In the genomic region with DNA sequence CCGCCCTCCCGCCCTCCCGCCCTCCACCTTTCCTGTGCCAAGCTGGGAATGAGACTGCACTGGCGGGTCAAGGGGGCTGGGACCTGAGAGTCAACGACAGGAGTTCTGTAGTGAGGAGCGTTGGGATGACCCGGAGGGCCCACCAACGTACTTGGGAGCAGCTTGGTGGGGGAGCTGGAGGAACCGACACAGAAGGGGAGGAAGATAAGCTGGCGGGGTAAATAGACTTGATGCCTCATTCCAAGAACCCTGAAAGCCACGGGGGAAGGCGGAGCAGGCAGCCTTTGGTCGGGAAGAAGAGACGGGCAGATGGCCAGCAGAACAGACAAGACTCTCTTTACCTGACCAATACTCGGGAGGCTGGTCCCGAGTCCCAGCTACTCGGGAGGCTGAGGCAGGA, we compare ENCODE assay signal across 7 cellular contexts. TPM values are rescaled to one million over a fixed set of nuclear protein-coding genes. Genes with fewer than 3 reads are reported as not detected.
DNase-seq lines count a peak whose midpoint lies in the region; TF ChIP-seq lines count a peak whose summit lies in the region.

No MANE protein-coding gene starts in this region.

- 6% methylated on average over 14 of the region's 17 CpGs for whole genome bisulfite sequencing in hepatocyte (ENCODE audit: low lambda C conversion rate, missing lambda C conversion rate)

- CTCF ChIA-PET in activated CD4-positive, alpha-beta memory T cell treated with anti-CD3 and anti-CD28 coated beads, Interleukin-2, amount 10 ng/mL, durations not matched to agents 7 days and 5 days (lab: Charles Lee), result no interaction called here

- H3K27me3 ChIP-seq in hepatocyte, result peaks cover 19% of the 10 kb centered on the region

- no peak overlapping the region for H3K27ac Mint-ChIP-seq in activated CD4-positive, alpha-beta memory T cell treated with anti-CD3 and anti-CD28 coated beads, Interleukin-2, amount 10 ng/mL, durations not matched to agents 7 days and 5 days

- DNase-seq in HFF-Myc (ENCODE audit: extremely low read depth, low read depth), result no peak
- DNase-seq in activated CD4-positive, alpha-beta memory T cell treated with anti-CD3 and anti-CD28 coated beads, Interleukin-2, amount 10 ng/mL, durations not matched to agents 7 days and 5 days, result no peak
- no peak for DNase-seq in hepatocyte (ENCODE audit: low spot score)
- peak; percentile 31 for DNase-seq in stimulated activated CD8-positive, alpha-beta memory T cell treated with anti-CD3 and anti-CD28 coated beads, Interleukin-4, amount 100 ng/mL, for 48 hours
- no peak for DNase-seq in activated CD8-positive, alpha-beta memory T cell treated with anti-CD3 and anti-CD28 coated beads, Interleukin-2, amount 50 U/mL, for 48 hours
- no peak for DNase-seq in NCI-H128 (lab: John Stamatoyannopoulos, UW; ENCODE audit: unreplicated experiment)
- no peak for DNase-seq in DMS114 treated with DMSO at 0.1 percent for 48 hours (lab: John Stamatoyannopoulos, UW; ENCODE audit: unreplicated experiment)

- no peaks in the 10 kb centered on the region for H3K9me3 ChIP-seq in hepatocyte (ENCODE audit: low read depth)

- H3K79me2 ChIP-seq in hepatocyte, result no peaks in the 10 kb centered on the region

- H2AFZ ChIP-seq in hepatocyte, result peak overlapping the region; percentile 44

- no peaks in the 10 kb centered on the region for H3K9me2 ChIP-seq in hepatocyte (replicated peaks; ENCODE audit: insufficient read depth)

- TF ChIP-seq CTCF in HFF-Myc (IDR thresholded peaks at IDR 0.05; ENCODE audit: low read depth, low read length, missing control alignments) (no peak), hepatocyte (IDR thresholded peaks at IDR 0.05; ENCODE audit: poor library complexity) (no peak)

- no peaks in the 10 kb centered on the region for H3K36me3 ChIP-seq in hepatocyte (replicated peaks; ENCODE audit: insufficient read depth, low read depth)

- no peaks in the 10 kb centered on the region for H3K4me1 ChIP-seq in hepatocyte (ENCODE audit: insufficient read depth)

- peak overlapping the region; percentile 82 for H3K4me2 ChIP-seq in hepatocyte

- POLR2A ChIA-PET in activated CD4-positive, alpha-beta memory T cell treated with anti-CD3 and anti-CD28 coated beads, Interleukin-2, amount 10 ng/mL, durations not matched to agents 7 days and 5 days (lab: Charles Lee), result interaction anchor here (1.0 kb wide), 1 partner anchor 11 kb away, joined by 4 read pairs; no protein-coding TSS in a partner anchor

- H3K27me3 Mint-ChIP-seq in activated CD4-positive, alpha-beta memory T cell treated with anti-CD3 and anti-CD28 coated beads, Interleukin-2, amount 10 ng/mL, durations not matched to agents 7 days and 5 days, result peaks cover 45% of the 10 kb centered on the region

- H4K20me1 ChIP-seq in hepatocyte (ENCODE audit: insufficient read depth, poor library complexity, severe bottlenecking), result no peaks in the 10 kb centered on the region

- no peaks in the 10 kb centered on the region for H3K36me3 Mint-ChIP-seq in activated CD4-positive, alpha-beta memory T cell treated with anti-CD3 and anti-CD28 coated beads, Interleukin-2, amount 10 ng/mL, durations not matched to agents 7 days and 5 days (ENCODE audit: low read depth)

- peak overlapping the region; percentile 46 for H3K4me3 ChIP-seq in HFF-Myc (replicated peaks; ENCODE audit: low read depth, low read length)
- H3K4me3 ChIP-seq in hepatocyte, result no peak overlapping the region

- H3K4me3 Mint-ChIP-seq in activated CD4-positive, alpha-beta memory T cell treated with anti-CD3 and anti-CD28 coated beads, Interleukin-2, amount 10 ng/mL, durations not matched to agents 7 days and 5 days, result peak overlapping the region; percentile 46

- peaks cover 35% of the 10 kb centered on the region for H3K4me1 Mint-ChIP-seq in activated CD4-positive, alpha-beta memory T cell treated with anti-CD3 and anti-CD28 coated beads, Interleukin-2, amount 10 ng/mL, durations not matched to agents 7 days and 5 days

- H3K9me3 Mint-ChIP-seq in activated CD4-positive, alpha-beta memory T cell treated with anti-CD3 and anti-CD28 coated beads, Interleukin-2, amount 10 ng/mL, durations not matched to agents 7 days and 5 days, result no peaks in the 10 kb centered on the region

- no peak overlapping the region for H3K27ac ChIP-seq in hepatocyte

RNA-seq across cellular contexts. Expression of gene FMN1, which starts 0.3 kb away (rescaled TPM):
- under 1 TPM; 0.03 to 0.15 TPM for total RNA-seq in activated CD4-positive, alpha-beta memory T cell treated with anti-CD3 and anti-CD28 coated beads, Interleukin-2, amount 10 ng/mL, durations not matched to agents 7 days and 5 days
- 0.48 and 0.70 TPM in 2 replicates for total RNA-seq in hepatocyte
- polyA plus RNA-seq in hepatocyte, result 0.07 and 0.19 TPM in 2 replicates
